8 cellular contexts compared by ENCODE assay signal in genomic region chr13:20828540-20829364, GRCh38. TPM values are rescaled to one million over a fixed set of nuclear protein-coding genes. Genes with fewer than 3 reads are reported as not detected.
DNase-seq lines count a peak whose midpoint lies in the region; FAIRE-seq and TF ChIP-seq lines count a peak whose summit lies in the region.

No MANE protein-coding gene starts in this region.

- H3K9me3 ChIP-seq in AG04450 (ENCODE audit: control insufficient read depth, insufficient read depth, low read length) (no peaks in the 10 kb centered on the region), SK-N-MC (ENCODE audit: low read depth, low read length) (no peaks in the 10 kb centered on the region), stomach smooth muscle (ENCODE audit: control insufficient read depth in 2 of 2, low read length in 2 of 2) (no peaks in the 10 kb centered on the region)

- TF ChIP-seq CTCF in AG04450 (IDR thresholded peaks at IDR 0.05; ENCODE audit: low read depth, low read length) (peak; percentile 89), bronchial epithelial cell (IDR thresholded peaks at IDR 0.05; ENCODE audit: insufficient read depth, low read length, severe bottlenecking) (peak; percentile 60)

- DNase-seq in AG04450 (ENCODE audit: low read depth, low spot score) = no peak
- peak; percentile 13 for DNase-seq in GF-D8 (lab: John Stamatoyannopoulos, UW)
- DNase-seq in HT1080 (ENCODE audit: low read depth) = peak; percentile 67
- DNase-seq in SK-N-MC (ENCODE audit: low read depth, low spot score) = no peak
- DNase-seq in bronchial epithelial cell (ENCODE audit: low read depth) = peak; percentile 55
- DNase-seq in kidney glomerular epithelial cell (lab: John Stamatoyannopoulos, UW) = peak; percentile 45
- DNase-seq in islet precursor cell = no peak

- peak overlapping the region; percentile 37 for H3K9ac ChIP-seq in SK-N-MC (ENCODE audit: insufficient read length)
- peak overlapping the region; percentile 14 to 36 for H3K9ac ChIP-seq in stomach smooth muscle (ENCODE audit: low read length in 2 of 2)

- CTCF ChIA-PET in AG04450 (lab: Charles Lee) = interaction anchor here (0.5 to 6.6 kb wide), 56 partner anchors 9 to 652 kb away, joined by 3 to 94 read pairs (median 5); partner anchors contain the start of genes CRYL1 and IL17D

- FAIRE-seq in bronchial epithelial cell (lab: Jason Lieb, UNC) = no peak

- peaks cover 2% of the 10 kb centered on the region for H3K4me1 ChIP-seq in stomach smooth muscle (ENCODE audit: control insufficient read depth, insufficient read depth, low read length)

- H3K27me3 ChIP-seq in AG04450 (ENCODE audit: control insufficient read depth, insufficient read depth, low read length) = no peaks in the 10 kb centered on the region
- H3K27me3 ChIP-seq in bronchial epithelial cell (ENCODE audit: control insufficient read depth, insufficient read depth, low read length) = no peaks in the 10 kb centered on the region
- no peaks in the 10 kb centered on the region for H3K27me3 ChIP-seq in stomach smooth muscle (ENCODE audit: control insufficient read depth in 1 of 2, insufficient read depth in 2 of 2, low read length in 2 of 2)

- H3K27ac ChIP-seq in AG04450 (ENCODE audit: low read depth, low read length) (no peak overlapping the region), SK-N-MC (peak overlapping the region; percentile 27; the same call in 1 of the 2 replicates), stomach smooth muscle (ENCODE audit: low read length) (no peak overlapping the region)

- H3K36me3 ChIP-seq in SK-N-MC (ENCODE audit: insufficient read depth, low read length) (peaks cover 3% of the 10 kb centered on the region), bronchial epithelial cell (ENCODE audit: control insufficient read depth, insufficient read depth, low read length) (no peaks in the 10 kb centered on the region), stomach smooth muscle (ENCODE audit: control insufficient read depth in 2 of 2, insufficient read depth in 2 of 2, low read length in 2 of 2) (peaks cover 0 to 1% of the 10 kb centered on the region in 2 donors)

- POLR2A ChIA-PET in AG04450 (lab: Yijun Ruan, JAX) = interaction anchor here (1.1 kb wide), 1 partner anchor 117 kb away, joined by 3 read pairs; no protein-coding TSS in a partner anchor

- peak overlapping the region; percentile 35 for H3K4me3 ChIP-seq in AG04450 (ENCODE audit: low read depth, low read length)
- peak overlapping the region; percentile 44 for H3K4me3 ChIP-seq in SK-N-MC
- no peak overlapping the region for H3K4me3 ChIP-seq in bronchial epithelial cell (ENCODE audit: low read depth, low read length)
- H3K4me3 ChIP-seq in stomach smooth muscle (ENCODE audit: low read length in 2 of 2) = peak overlapping the region; percentile 36 to 56

RNA-seq across cellular contexts. Expression of gene EEF1AKMT1, which starts 55.0 kb away (rescaled TPM):
- 14.7 and 19.5 TPM in 2 replicates for polyA plus RNA-seq in AG04450 (2011; rRNA removed)
- polyA minus RNA-seq in AG04450 (2011; rRNA and poly(A)+ RNA removed) = 7.3 and 8.8 TPM in 2 replicates
- total RNA-seq in HT1080 (2014; rRNA removed; shearing (Covaris generic)) = 6.0 and 10.0 TPM in 2 replicates
- 7.5 and 7.6 TPM in 2 replicates for polyA plus RNA-seq in HT1080 (2015; cell fraction: cytosol; rRNA removed)
- polyA plus RNA-seq in HT1080 (2015; cell fraction: nucleus; rRNA removed) = 4.1 and 6.1 TPM in 2 replicates
- total RNA-seq in bronchial epithelial cell = 4.6 and 5.3 TPM in 2 replicates

Comparison
In these comparisons a context has a peak if more than half of its experiments do, and no peak if none do; other contexts are left out.
1. DNase-seq: peak in GF-D8 (single experiment), HT1080 (single experiment), bronchial epithelial cell (single experiment) and kidney glomerular epithelial cell (single experiment); none in AG04450 (single experiment), SK-N-MC (single experiment) and islet precursor cell (single experiment).